In genomic region chr11:13362596-13363109, GRCh38 we compare ENCODE assay signal across 30 cellular contexts.
"Had no signal": no experiment of that assay in that cellular context is flagged by ENCODE, and none has a peak within 500 bp of the region (broad histone marks: within the 10 kb centered on the region; RNA-seq: fewer than 3 reads in every experiment).

No MANE protein-coding gene starts in this region.

- H3K27me3 ChIP-seq: adrenal gland, ascending aorta, breast epithelium had no signal

- H3K4me1 ChIP-seq: adrenal gland, ascending aorta, breast epithelium had no signal

- H3K4me3 ChIP-seq: adrenal gland, ascending aorta, breast epithelium had no signal

- H3K27ac ChIP-seq: adrenal gland, ascending aorta, breast epithelium, VCaP had no signal

- ATAC-seq: activated CD8-positive, alpha-beta T cell treated with anti-CD3 and anti-CD28 coated beads for 36 hours; activated naive CD4-positive, alpha-beta T cell treated with anti-CD3 and anti-CD28 coated beads, Interleukin-2, amount 50 U/mL, for 72 hours; activated T-cell treated with anti-CD3 and anti-CD28 coated beads, Interleukin-2, amount 50 U/mL, for 4 hours; activated T-cell treated with anti-CD3 and anti-CD28 coated beads, Interleukin-2, amount 50 U/mL, for 72 hours; activated T-helper 17 cell treated with anti-CD3 and anti-CD28 coated beads, Interleukin-2, amount 50 U/mL, for 72 hours had no signal

- H3K9me3 ChIP-seq: adrenal gland, ascending aorta, breast epithelium had no signal

- DNase-seq: activated B cell treated with CpG ODN at 0.5 μM for 24 hours; activated CD4-positive, alpha-beta memory T cell treated with anti-CD3 and anti-CD28 coated beads for 36 hours; activated CD4-positive, alpha-beta T cell treated with anti-CD3 and anti-CD28 coated beads for 4 hours; activated CD4-positive, alpha-beta T cell treated with anti-CD3 and anti-CD28 coated beads, Interleukin-2, amount 10 ng/mL, durations not matched to agents 24 days and 14 days; activated CD4-positive, alpha-beta T cell treated with anti-CD3 and anti-CD28 coated beads, Interleukin-2, amount 50 U/mL, for 1 hour; activated CD4-positive, alpha-beta T cell treated with anti-CD3 and anti-CD28 coated beads, Interleukin-2, amount 50 U/mL, for 4 hours; activated CD4-positive, CD25-positive, alpha-beta regulatory T cell treated with anti-CD3 and anti-CD28 coated beads, Interleukin-2, amount 50 U/mL, for 72 hours; activated CD8-positive, alpha-beta memory T cell treated with anti-CD3 and anti-CD28 coated beads, Interleukin-2, amount 50 U/mL, for 4 hours; activated CD8-positive, alpha-beta T cell treated with anti-CD3 and anti-CD28 coated beads for 36 hours; activated effector memory CD4-positive, alpha-beta T cell treated with anti-CD3 and anti-CD28 coated beads, Interleukin-2, amount 50 U/mL, for 16 hours; activated gamma-delta T cell treated with Interleukin-2 at 50 U/mL for 16 hours; activated naive CD4-positive, alpha-beta T cell; activated naive CD4-positive, alpha-beta T cell treated with anti-CD3 and anti-CD28 coated beads for 36 hours; activated naive CD4-positive, alpha-beta T cell treated with anti-CD3 and anti-CD28 coated beads, Interleukin-2, amount 50 U/mL, for 16 hours; activated naive CD8-positive, alpha-beta T cell treated with anti-CD3 and anti-CD28 coated beads for 36 hours; activated T-cell treated with anti-CD3 and anti-CD28 coated beads for 4 hours; activated T-cell treated with anti-CD3 and anti-CD28 coated beads, Interleukin-2, amount 50 U/mL, for 1 hour; activated T-cell treated with anti-CD3 and anti-CD28 coated beads, Interleukin-2, amount 50 U/mL, for 4 hours; activated T-cell treated with anti-CD3 and anti-CD28 coated beads, Interleukin-2, amount 50 U/mL, for 72 hours; adrenal gland; amniotic stem cell; central memory CD4-positive, alpha-beta T cell; T-helper 1 cell; T-helper 2 cell; T-helper 9 cell had no signal
